In the genomic region with DNA sequence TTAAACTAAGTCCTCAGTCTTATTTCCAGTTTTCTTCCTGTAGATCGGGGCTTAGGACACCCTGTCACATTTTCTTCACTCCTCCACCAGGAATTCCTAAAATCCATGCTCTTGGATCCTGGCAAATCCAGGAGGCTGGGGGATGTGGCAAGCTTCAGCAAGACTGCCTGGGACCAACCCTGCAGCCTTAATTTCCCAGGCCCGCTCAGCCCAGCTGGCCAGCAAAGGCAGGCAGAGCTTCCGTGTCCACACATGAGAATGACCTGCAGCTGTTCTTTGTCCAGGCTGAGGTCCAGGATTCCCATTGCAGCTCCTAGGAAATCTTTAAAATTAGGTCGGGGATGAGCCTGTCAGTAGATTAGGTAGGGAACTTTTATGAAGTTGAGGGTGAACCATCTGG, we compare ENCODE assay signal across 7 cellular contexts.
DNase-seq lines count a peak whose midpoint lies in the region; ATAC-seq and TF ChIP-seq lines count a peak whose summit lies in the region.
"Not testable (repeated sequence)": the region's sequence is repeated elsewhere in the genome, so short reads cannot be mapped to it uniquely, and the experiment has no call there.

No MANE protein-coding gene starts in this region.

- H3K27me3 Mint-ChIP-seq in CD14-positive monocyte (ENCODE audit: low read depth in 3 of 3); neural progenitor cell (ENCODE audit: insufficient read depth, low read depth): not testable (repeated sequence)

- TF ChIP-seq CTCF in CD14-positive monocyte (IDR thresholded peaks at IDR 0.05); heart left ventricle (IDR thresholded peaks at IDR 0.05); right lobe of liver (IDR thresholded peaks at IDR 0.05); neural progenitor cell (IDR thresholded peaks at IDR 0.05); spleen (IDR thresholded peaks at IDR 0.05 in 8 of 11, conservative IDR thresholded peaks at IDR 0.05 in 3 of 11): not testable (repeated sequence)

- not testable (repeated sequence) for H3K9me3 Mint-ChIP-seq in CD14-positive monocyte, neural progenitor cell

- H3K36me3 Mint-ChIP-seq in CD14-positive monocyte, neural progenitor cell: not testable (repeated sequence)

- H3K4me2 ChIP-seq in neural progenitor cell, result not testable (repeated sequence)

- not testable (repeated sequence) for H4K20me1 ChIP-seq in neural progenitor cell (ENCODE audit: low read depth)

- WGBS in heart left ventricle, 4 donors, result 56 to 69% (median 60%) methylated on average over 1 to 2 of the region's 4 CpGs; no CpG with 5 or more reads in 1 of the 4 donors
- WGBS in right lobe of liver (ENCODE audit: insufficient coverage, low coverage, low lambda C conversion rate, missing lambda C conversion rate), result 84% methylated on average over 2 of the region's 4 CpGs
- 82 to 91% (median 84%) methylated on average over 1 to 2 of the region's 4 CpGs; no CpG with 5 or more reads in 1 of the 5 donors for WGBS in spleen, 5 donors

- not testable (repeated sequence) for H3K27ac Mint-ChIP-seq in CD14-positive monocyte, neural progenitor cell

- not testable (repeated sequence) for ATAC-seq in heart left ventricle, right lobe of liver

- not testable (repeated sequence) for H3K4me1 ChIP-seq in SJCRH30, heart left ventricle, right lobe of liver, neural progenitor cell, spleen

- H3K79me2 ChIP-seq in neural progenitor cell (ENCODE audit: low read depth), result not testable (repeated sequence)

- not testable (repeated sequence) for H3K9me3 ChIP-seq in SJCRH30 (replicated peaks); heart left ventricle; right lobe of liver; neural progenitor cell (ENCODE audit: low read depth); spleen

- not testable (repeated sequence) for H3K4me3 Mint-ChIP-seq in CD14-positive monocyte, neural progenitor cell

- not testable (repeated sequence) for H3K4me3 ChIP-seq in SJCRH30, heart left ventricle, right lobe of liver, neural progenitor cell, spleen

- not testable (repeated sequence) for TF ChIP-seq POLR2A in heart left ventricle (IDR thresholded peaks at IDR 0.05); right lobe of liver (IDR thresholded peaks at IDR 0.05); spleen (IDR thresholded peaks at IDR 0.05)

- not testable (repeated sequence) for H3K27me3 ChIP-seq in SJCRH30; heart left ventricle; right lobe of liver; neural progenitor cell; spleen (replicated peaks in 1 of 7)

- H2AFZ ChIP-seq in neural progenitor cell (replicated peaks), result not testable (repeated sequence)

- H3K36me3 ChIP-seq in SJCRH30, heart left ventricle, right lobe of liver, neural progenitor cell, spleen: not testable (repeated sequence)

- DNase-seq in CD14-positive monocyte (ENCODE audit: low spot score) (peak; percentile 43), SJCRH30 (peak; percentile 44), ecto neural progenitor cell (ENCODE audit: low spot score) (peak; percentile 22), heart left ventricle (peak in 3 of 5 donors; percentile 12 to 38 (median 29)), right lobe of liver (peak; percentile 30 to 45 (median 44)), neural progenitor cell (ENCODE audit: low spot score) (peak; percentile 0), spleen (peak; percentile 74)

- not testable (repeated sequence) for H3K9ac ChIP-seq in neural progenitor cell

- intact Hi-C loops in CD14-positive monocyte (cut with micrococcal nuclease); heart left ventricle (cut with DNase I); right lobe of liver (cut with DNase I); spleen (cut with DNase I; ENCODE audit: low total_unique reads): not testable (repeated sequence)

- H3K4me1 Mint-ChIP-seq in CD14-positive monocyte, neural progenitor cell: not testable (repeated sequence)

- H3K27ac ChIP-seq in SJCRH30, heart left ventricle, right lobe of liver, neural progenitor cell, spleen: not testable (repeated sequence)

- H3F3A ChIP-seq in neural progenitor cell (ENCODE audit: low read depth), result not testable (repeated sequence)

Comparison
In these comparisons a context has a peak if more than half of its experiments do, and no peak if none do; other contexts are left out.
1. DNase-seq: peak in every context shown above with its lines; median percentile 74 in spleen; 44 in SJCRH30; 44 in right lobe of liver; 43 in CD14-positive monocyte; 29 in heart left ventricle; 22 in ecto neural progenitor cell; 0 in neural progenitor cell.